7 cellular contexts compared by ENCODE assay signal in genomic region chr16:16186820-16187219, GRCh38. TPM values are rescaled to one million over a fixed set of nuclear protein-coding genes. Genes with fewer than 3 reads are reported as not detected.
"Had no signal": no experiment of that assay in that cellular context is flagged by ENCODE, and none has a peak within 500 bp of the region (broad histone marks: within the 10 kb centered on the region; RNA-seq: fewer than 3 reads in every experiment).

No MANE protein-coding gene starts in this region.

- H3K36me3 Mint-ChIP-seq: IgD-negative memory B cell had no signal

- H3K36me3 ChIP-seq: HAP-1 had no signal

- H3K4me2 ChIP-seq: KMS-11 had no signal

- H3K4me3 Mint-ChIP-seq: HFFc6 had no signal

- H3K4me1 ChIP-seq: HAP-1 had no signal

- H3K27ac ChIP-seq: GM23248, HL-60, KMS-11 had no signal

- H2AFZ ChIP-seq: GM23248 had no signal

- H3K9ac ChIP-seq: GM23248, KMS-11 had no signal

- H3K4me3 ChIP-seq: GM23248, HAP-1 had no signal

- H3K9me3 ChIP-seq: HAP-1 had no signal

- FAIRE-seq: HTR-8/SVneo had no signal

- H3K27ac Mint-ChIP-seq: HFFc6 had no signal

- H3K9me3 Mint-ChIP-seq: HFFc6, IgD-negative memory B cell had no signal

RNA-seq across cellular contexts. Expression of gene ABCC6, which starts 36.5 kb away (rescaled TPM):
- total RNA-seq: GM23248 had no signal
- polyA plus RNA-seq: IgD-negative memory B cell had no signal
